Comparison of ENCODE assay signal across 1 cellular context in genomic region chr19:57682226-57682766, GRCh38.
TF ChIP-seq lines count a peak whose summit lies in the region.

No MANE protein-coding gene starts in this region.

TF ChIP-seq in HepG2, 621 proteins besides CTCF, POLR2A, EP300 and RAD21 (continues in another document):
- peak; percentile 19 for TF ChIP-seq RBM39 (IDR thresholded peaks at IDR 0.05; ENCODE audit: low read depth, low read length, poor library complexity, severe bottlenecking)
- TF ChIP-seq ZNF30 (CRISPR knock-in tag; IDR thresholded peaks at IDR 0.05): no peak
- no peak for TF ChIP-seq ZSCAN12 (CRISPR knock-in tag; IDR thresholded peaks at IDR 0.05)
- 0 out of 2 replicates have a peak, but pooled peaks have one; percentile 14 for TF ChIP-seq HINFP (CRISPR knock-in tag; IDR thresholded peaks at IDR 0.05; ENCODE audit: low read depth)
- TF ChIP-seq LCORL (IDR thresholded peaks at IDR 0.05): no peak
- 0 out of 2 replicates have a peak, but pooled peaks have one; percentile 15 for TF ChIP-seq LCORL (CRISPR knock-in tag; IDR thresholded peaks at IDR 0.05)
- TF ChIP-seq FOXO4 (CRISPR knock-in tag; conservative IDR thresholded peaks at IDR 0.05): 0 out of 2 replicates have a peak, but pooled peaks have one; percentile 77
- TF ChIP-seq ZNF274 (CRISPR knock-in tag; IDR thresholded peaks at IDR 0.05): 0 out of 2 replicates have a peak, but pooled peaks have one; percentile 31
- TF ChIP-seq ZSCAN22 (CRISPR knock-in tag; IDR thresholded peaks at IDR 0.05): no peak
- TF ChIP-seq ZNF678 (CRISPR knock-in tag; IDR thresholded peaks at IDR 0.05): 0 out of 2 replicates have a peak, but pooled peaks have one; percentile 31
- no peak for TF ChIP-seq YEATS4 (CRISPR knock-in tag; IDR thresholded peaks at IDR 0.05; ENCODE audit: borderline replicate concordance)
- no peak for TF ChIP-seq ATF7 (IDR thresholded peaks at IDR 0.05)
- TF ChIP-seq ATF7 (CRISPR knock-in tag; IDR thresholded peaks at IDR 0.05): peak; percentile 56; the same call in 1 of the 2 replicates
- TF ChIP-seq ZNF891 (CRISPR knock-in tag; IDR thresholded peaks at IDR 0.05): peak; percentile 77; the same call in 1 of the 2 replicates
- no peak for TF ChIP-seq MED8 (CRISPR knock-in tag; IDR thresholded peaks at IDR 0.05; ENCODE audit: insufficient replicate concordance)
- no peak; a peak in 1 of 4 replicates for TF ChIP-seq HMGXB4 (CRISPR knock-in tag; IDR thresholded peaks at IDR 0.05; ENCODE audit: borderline replicate concordance in 1 of 2, low read depth in 1 of 2)
- TF ChIP-seq SPEN (CRISPR knock-in tag; IDR thresholded peaks at IDR 0.05; ENCODE audit: low read depth): no peak
- TF ChIP-seq ZNF660 (CRISPR knock-in tag; IDR thresholded peaks at IDR 0.05; ENCODE audit: borderline replicate concordance, low read depth): 0 out of 2 replicates have a peak, but pooled peaks have one; percentile 19
- TF ChIP-seq ZNF556 (CRISPR knock-in tag; IDR thresholded peaks at IDR 0.05; ENCODE audit: borderline replicate concordance): 0 out of 2 replicates have a peak, but pooled peaks have one; percentile 30
- peak; percentile 7; the same call in 1 of the 2 replicates for TF ChIP-seq RXRA (CRISPR knock-in tag; IDR thresholded peaks at IDR 0.05)
- TF ChIP-seq TBX2 (CRISPR knock-in tag; IDR thresholded peaks at IDR 0.05; ENCODE audit: borderline replicate concordance): 0 out of 2 replicates have a peak, but pooled peaks have one; percentile 9
- TF ChIP-seq TMF1 (CRISPR knock-in tag; IDR thresholded peaks at IDR 0.05; ENCODE audit: low read depth): 0 out of 2 replicates have a peak, but pooled peaks have one; percentile 10
- peak; percentile 69; the same call in 1 of the 2 replicates for TF ChIP-seq NRL (CRISPR knock-in tag; IDR thresholded peaks at IDR 0.05; ENCODE audit: borderline replicate concordance)
- TF ChIP-seq ZNF501 (CRISPR knock-in tag; IDR thresholded peaks at IDR 0.05): 0 out of 2 replicates have a peak, but pooled peaks have one; percentile 2
- TF ChIP-seq ZNF839 (CRISPR knock-in tag; IDR thresholded peaks at IDR 0.05; ENCODE audit: borderline replicate concordance): no peak
- TF ChIP-seq GLMP (CRISPR knock-in tag; IDR thresholded peaks at IDR 0.05; ENCODE audit: borderline replicate concordance): no peak
- TF ChIP-seq ZNF781 (CRISPR knock-in tag; IDR thresholded peaks at IDR 0.05; ENCODE audit: borderline replicate concordance, not compliant biosample characterization): peak; percentile 9
- TF ChIP-seq GABPB1 (CRISPR knock-in tag; IDR thresholded peaks at IDR 0.05): peak; percentile 8; the same call in 1 of the 2 replicates
- peak; percentile 6; the same call in 1 of the 2 replicates for TF ChIP-seq ZNF710 (CRISPR knock-in tag; IDR thresholded peaks at IDR 0.05; ENCODE audit: borderline replicate concordance)
- TF ChIP-seq ZNF883 (CRISPR knock-in tag; IDR thresholded peaks at IDR 0.05; ENCODE audit: not compliant biosample characterization): peak; percentile 33
- no peak for TF ChIP-seq ZNF24 (IDR thresholded peaks at IDR 0.05)
- TF ChIP-seq GFI1 (CRISPR knock-in tag; IDR thresholded peaks at IDR 0.05; ENCODE audit: borderline replicate concordance): no peak
- no peak for TF ChIP-seq PREB (CRISPR knock-in tag; IDR thresholded peaks at IDR 0.05)
- TF ChIP-seq ZBTB44 (CRISPR knock-in tag; IDR thresholded peaks at IDR 0.05): no peak
- TF ChIP-seq TAF1 (CRISPR knock-in tag; IDR thresholded peaks at IDR 0.05): 0 out of 2 replicates have a peak, but pooled peaks have one; percentile 1
- TF ChIP-seq FOXM1 (CRISPR knock-in tag; IDR thresholded peaks at IDR 0.05): no peak
- no peak for TF ChIP-seq ZHX1 (CRISPR knock-in tag; IDR thresholded peaks at IDR 0.05; ENCODE audit: low read depth)
- TF ChIP-seq ZMYM4 (CRISPR knock-in tag; IDR thresholded peaks at IDR 0.05): no peak
- TF ChIP-seq ZNF234 (CRISPR knock-in tag; conservative IDR thresholded peaks at IDR 0.05): 0 out of 2 replicates have a peak, but pooled peaks have one; percentile 22
- no peak for TF ChIP-seq RBM22 (optimal IDR thresholded peaks at IDR 0.05; ENCODE audit: low read length)
- no peak; the same call in 1 of the 2 replicates for TF ChIP-seq ERF (CRISPR knock-in tag; IDR thresholded peaks at IDR 0.05)
- TF ChIP-seq BCL3 (CRISPR knock-in tag; IDR thresholded peaks at IDR 0.05): no peak
- 0 out of 2 replicates have a peak, but pooled peaks have one; percentile 8 for TF ChIP-seq ZXDC (CRISPR knock-in tag; IDR thresholded peaks at IDR 0.05)
- no peak for TF ChIP-seq ZSCAN30 (CRISPR knock-in tag; IDR thresholded peaks at IDR 0.05)
- TF ChIP-seq KDM1A (CRISPR knock-in tag; IDR thresholded peaks at IDR 0.05): no peak
- peak; percentile 12; the same call in 1 of the 2 replicates for TF ChIP-seq KDM5B (CRISPR knock-in tag; IDR thresholded peaks at IDR 0.05; ENCODE audit: borderline replicate concordance)
- no peak for TF ChIP-seq MAZ (IDR thresholded peaks at IDR 0.05; ENCODE audit: borderline replicate concordance, low read depth, low read length)
- 0 out of 2 replicates have a peak, but pooled peaks have one; percentile 15 for TF ChIP-seq MAZ (CRISPR knock-in tag; IDR thresholded peaks at IDR 0.05; ENCODE audit: low read depth)
